Comparison of ENCODE assay signal across 1 cellular context in genomic region chr11:71448257-71449161, GRCh38.
TF ChIP-seq lines count a peak whose summit lies in the region.

Gene DHCR7, minus strand, starts transcription at chr11:71448393. Its CDS starts 3,441 bp downstream, at chr11:71444952.

TF ChIP-seq in K562, 482 proteins besides CTCF, POLR2A, EP300 and RAD21 (continued from another document):
- TF ChIP-seq HMBOX1 (IDR thresholded peaks at IDR 0.05) (no peak), ZHX1 (conservative IDR thresholded peaks at IDR 0.05; ENCODE audit: low read length) (no peak), THRAP3 (IDR thresholded peaks at IDR 0.05; ENCODE audit: borderline replicate concordance) (no peak), POLR2AphosphoS2 (IDR thresholded peaks at IDR 0.05; ENCODE audit: low read length) (no peak), ERF (CRISPR knock-in tag; IDR thresholded peaks at IDR 0.05) (no peak), KAT7 (CRISPR knock-in tag; IDR thresholded peaks at IDR 0.05; ENCODE audit: borderline replicate concordance) (no peak), ARID2 (IDR thresholded peaks at IDR 0.05) (no peak), ZFP36 (IDR thresholded peaks at IDR 0.05; ENCODE audit: low read depth, low read length, partially characterized antibody) (no peak), SIN3B (IDR thresholded peaks at IDR 0.05; ENCODE audit: low read depth) (peak; percentile 32; the same call in 1 of the 2 replicates), UBTF (IDR thresholded peaks at IDR 0.05; ENCODE audit: borderline replicate concordance in 1 of 2, low read depth in 2 of 2, low read length in 2 of 2) (no peak), FUS (optimal IDR thresholded peaks at IDR 0.05; ENCODE audit: low read depth, low read length) (no peak), ZNF232 (CRISPR knock-in tag; IDR thresholded peaks at IDR 0.05) (0 out of 2 replicates have a peak, but pooled peaks have one; percentile 27), KDM2B (CRISPR knock-in tag; IDR thresholded peaks at IDR 0.05) (no peak)
TF ChIP-seq in K562: peak in this region for 111.
